11 cellular contexts compared by ENCODE assay signal in the genomic region with DNA sequence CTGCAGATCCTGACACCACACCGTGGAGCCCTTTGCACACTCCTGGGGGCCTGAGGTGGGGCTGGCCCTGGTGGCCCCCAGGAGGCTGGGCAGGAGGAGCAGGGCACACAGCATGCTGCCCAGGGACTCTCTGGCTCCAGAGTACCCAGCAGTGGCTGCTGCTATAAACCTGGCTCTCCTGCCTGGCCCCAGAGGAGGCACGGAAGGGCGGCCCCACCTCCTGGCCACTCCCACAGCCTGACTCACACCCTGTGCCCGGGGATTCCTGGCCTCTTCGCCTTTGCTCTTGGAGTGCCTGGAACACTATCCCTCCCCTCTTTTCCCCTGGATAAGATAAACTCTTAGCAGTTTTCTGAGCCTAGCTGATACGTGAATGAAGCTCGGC. TPM values are rescaled to one million over a fixed set of nuclear protein-coding genes. Genes with fewer than 3 reads are reported as not detected.
DNase-seq lines count a peak whose midpoint lies in the region; ATAC-seq and TF ChIP-seq lines count a peak whose summit lies in the region.
"Had no signal": no experiment of that assay in that cellular context is flagged by ENCODE, and none has a peak within 500 bp of the region (broad histone marks: within the 10 kb centered on the region; RNA-seq: fewer than 3 reads in every experiment).

A gene with protein sequence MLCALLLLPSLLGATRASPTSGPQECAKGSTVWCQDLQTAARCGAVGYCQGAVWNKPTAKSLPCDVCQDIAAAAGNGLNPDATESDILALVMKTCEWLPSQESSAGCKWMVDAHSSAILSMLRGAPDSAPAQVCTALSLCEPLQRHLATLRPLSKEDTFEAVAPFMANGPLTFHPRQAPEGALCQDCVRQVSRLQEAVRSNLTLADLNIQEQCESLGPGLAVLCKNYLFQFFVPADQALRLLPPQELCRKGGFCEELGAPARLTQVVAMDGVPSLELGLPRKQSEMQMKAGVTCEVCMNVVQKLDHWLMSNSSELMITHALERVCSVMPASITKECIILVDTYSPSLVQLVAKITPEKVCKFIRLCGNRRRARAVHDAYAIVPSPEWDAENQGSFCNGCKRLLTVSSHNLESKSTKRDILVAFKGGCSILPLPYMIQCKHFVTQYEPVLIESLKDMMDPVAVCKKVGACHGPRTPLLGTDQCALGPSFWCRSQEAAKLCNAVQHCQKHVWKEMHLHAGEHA (minus strand): TSS at position 165 of the 385 bp plus-strand sequence. CDS start 51 bp downstream, at position 114.

- BruUV-seq in Panc1 (replicated peaks; lab: Mats Ljungman, UMichigan): no TSS peak

- H3K4me3 ChIP-seq in Panc1 (ENCODE audit: low read depth in 2 of 2, low read length in 2 of 2): no peak within 1 kb of the TSS

- in situ Hi-C loops in Panc1 (cut with HindIII; ENCODE audit: low pct_unique_long_range_greater_than_20kb, low sequenced_read_pairs): no loop called here

- H3K27me3 ChIP-seq in Panc1 (ENCODE audit: control insufficient read depth, insufficient read depth, low read length): no peaks in the 10 kb centered on the region

- H3K4me1 ChIP-seq in Panc1 (ENCODE audit: control insufficient read depth, insufficient read depth, low read length): no peaks in the 10 kb centered on the region; the same call in 1 of the 2 replicates

- intact Hi-C loops in Panc1 (cut with micrococcal nuclease; ENCODE audit: unreplicated experiment): no loop called here

- no peak within 1 kb of the TSS for H3K27ac ChIP-seq in Panc1 (ENCODE audit: low read length)
- H3K27ac ChIP-seq: VCaP had no signal

- no peaks in the 10 kb centered on the region for H3K36me3 ChIP-seq in Panc1 (ENCODE audit: control insufficient read depth, insufficient read depth, low read length)

- no peaks in the 10 kb centered on the region for H3K9me3 ChIP-seq in Panc1 (ENCODE audit: control insufficient read depth, insufficient read depth, low read depth, low read length)

- TF ChIP-seq CTCF in Panc1 (IDR thresholded peaks at IDR 0.05): no peak

- CTCF ChIA-PET in Panc1 (lab: Charles Lee): no interaction called here

- ATAC-seq in Panc1: peak; percentile 85
- no peak for ATAC-seq in stimulated activated naive CD8-positive, alpha-beta T cell treated with anti-CD3 and anti-CD28 coated beads, Interleukin-15, Interleukin-2, amounts not matched to agents 100 U/mL and 50 U/mL, for 24 hours
- no peak for ATAC-seq in HG02610 (IDR thresholded peaks at IDR 0.05; ENCODE audit: unreplicated experiment)

- POLR2A ChIA-PET in Panc1 (lab: Charles Lee): no interaction called here

- DNase-seq in NCI-H748 (lab: John Stamatoyannopoulos, UW; ENCODE audit: unreplicated experiment) (peak; percentile 2), NCI-H748 treated with DMSO at 0.1 percent for 48 hours (lab: John Stamatoyannopoulos, UW) (no peak), Panc1 (ENCODE audit: low read depth, low spot score) (no peak), hepatic stellate cell (ENCODE audit: low spot score) (peak; percentile 38), hypothalamus (lab: John Stamatoyannopoulos, UW) (no peak), OCI-M1 (lab: John Stamatoyannopoulos, UW) (no peak)
- peak; percentile 8 for DNase-seq in stimulated activated naive CD8-positive, alpha-beta T cell treated with anti-CD3 and anti-CD28 coated beads, Interleukin-15, Interleukin-2, amounts not matched to agents 100 U/mL and 50 U/mL, for 24 hours
- DNase-seq: naive thymus-derived CD4-positive, alpha-beta T cell; stimulated activated CD8-positive, alpha-beta memory T cell treated with anti-CD3 and anti-CD28 coated beads, Interleukin-4, amount 100 ng/mL, for 48 hours had no signal

RNA-seq across cellular contexts. Expression of the gene that starts here (rescaled TPM):
- not detected for total RNA-seq in Panc1 (2021; ENCODE audit: unreplicated experiment)
- polyA plus RNA-seq in Panc1 (2012; ENCODE audit: insufficient read length): not detected
- total RNA-seq: naive thymus-derived CD4-positive, alpha-beta T cell had no signal
- polyA plus RNA-seq: naive thymus-derived CD4-positive, alpha-beta T cell had no signal

Comparison
In these comparisons a context has a peak if more than half of its experiments do, and no peak if none do; other contexts are left out.
1. DNase-seq: peak in NCI-H748 (single experiment), hepatic stellate cell (single experiment) and stimulated activated naive CD8-positive, alpha-beta T cell treated with anti-CD3 and anti-CD28 coated beads, Interleukin-15, Interleukin-2, amounts not matched to agents 100 U/mL and 50 U/mL, for 24 hours (single experiment); none in NCI-H748 treated with DMSO at 0.1 percent for 48 hours (single experiment), Panc1 (single experiment), hypothalamus (0 of 51) and OCI-M1 (single experiment).
2. Peak in ATAC-seq in Panc1; RNA of the gene not detected or under 1 TPM.